ENCODE assay signal across 1 cellular context in the genomic region with DNA sequence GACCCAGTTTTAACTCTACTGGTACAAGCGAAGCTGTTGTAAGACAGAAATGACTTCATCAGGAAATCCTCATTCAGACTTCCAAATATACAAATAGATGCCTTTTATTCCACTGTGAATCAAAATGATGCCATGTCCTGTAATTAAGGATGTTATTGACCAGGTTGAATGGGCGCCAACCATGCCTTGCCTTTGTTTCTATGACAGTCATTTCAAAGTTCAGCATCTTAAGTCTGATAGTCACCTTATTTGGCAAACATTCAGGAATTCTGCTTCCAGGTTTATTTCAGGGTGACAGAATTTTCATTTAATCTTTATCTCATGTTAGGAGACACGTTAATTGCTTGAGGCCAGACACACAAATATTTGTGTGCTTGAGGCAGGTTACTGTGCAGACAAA.
TF ChIP-seq lines count a peak whose summit lies in the region.

No MANE protein-coding gene starts in this region.

TF ChIP-seq in endothelial cell of umbilical vein, 7 proteins besides CTCF, POLR2A, EP300 and RAD21 (continued from another document):
- peak; percentile 61 for TF ChIP-seq FOS (IDR thresholded peaks at IDR 0.05; ENCODE audit: borderline replicate concordance, insufficient read depth, low read length)
- TF ChIP-seq, protein P1, sequence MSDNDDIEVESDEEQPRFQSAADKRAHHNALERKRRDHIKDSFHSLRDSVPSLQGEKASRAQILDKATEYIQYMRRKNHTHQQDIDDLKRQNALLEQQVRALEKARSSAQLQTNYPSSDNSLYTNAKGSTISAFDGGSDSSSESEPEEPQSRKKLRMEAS (IDR thresholded peaks at IDR 0.05; ENCODE audit: insufficient read depth, insufficient read length), result no peak
